In the genomic region with DNA sequence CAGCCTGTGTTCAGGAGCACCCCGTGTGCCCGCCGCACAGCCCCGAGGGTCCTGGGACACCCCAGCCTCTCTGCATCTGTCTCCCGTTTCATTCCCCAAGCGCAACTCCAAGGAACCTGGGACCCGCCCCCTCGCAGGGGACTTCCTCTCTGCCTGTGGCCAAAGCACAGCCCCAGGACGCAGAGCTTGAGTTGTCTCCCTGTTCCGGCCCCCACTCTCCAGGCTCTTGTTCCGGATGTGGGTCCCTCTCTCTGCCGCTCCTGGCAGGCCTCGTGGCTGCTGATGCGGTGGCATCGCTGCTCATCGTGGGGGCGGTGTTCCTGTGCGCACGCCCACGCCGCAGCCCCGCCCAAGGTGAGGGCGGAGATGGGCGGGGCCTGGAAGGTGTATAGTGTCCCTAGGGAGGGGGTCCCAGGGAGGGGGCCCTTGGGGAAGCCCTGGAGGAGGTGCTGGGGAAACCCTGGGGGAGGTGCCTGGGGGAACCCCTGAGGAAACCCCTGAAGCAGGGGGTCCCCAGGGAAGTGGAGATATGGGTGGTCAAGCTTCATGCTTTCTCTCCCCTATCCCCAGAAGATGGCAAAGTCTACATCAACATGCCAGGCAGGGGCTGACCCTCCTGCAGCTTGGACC, we compare ENCODE assay signal across 8 cellular contexts. TPM values are rescaled to one million over a fixed set of nuclear protein-coding genes. Genes with fewer than 3 reads are reported as not detected.
DNase-seq lines count a peak whose midpoint lies in the region; ATAC-seq and TF ChIP-seq lines count a peak whose summit lies in the region.

No MANE protein-coding gene starts in this region.

- H3K27ac ChIP-seq in left lung: peak overlapping the region; percentile 78 to 96

- TF ChIP-seq CTCF in GM06990 (IDR thresholded peaks at IDR 0.05; ENCODE audit: insufficient read depth, low read length, poor library complexity, severe bottlenecking) (no peak), choroid plexus epithelial cell (conservative IDR thresholded peaks at IDR 0.05; ENCODE audit: low read depth, low read length) (no peak), left lung (IDR thresholded peaks at IDR 0.05) (no peak)

- intact Hi-C loops in left lung (cut with DNase I): no loop called here

- ATAC-seq in HG02610 (IDR thresholded peaks at IDR 0.05; ENCODE audit: unreplicated experiment) (peak; percentile 44), left lung (peak; percentile 19), GM21360 (IDR thresholded peaks at IDR 0.05; ENCODE audit: unreplicated experiment) (no peak)

- H3K4me3 ChIP-seq in GM06990 (replicated peaks; ENCODE audit: low read depth, low read length) (peak overlapping the region; percentile 58), choroid plexus epithelial cell (ENCODE audit: low read depth, low read length) (peak overlapping the region; percentile 48), left lung (peak overlapping the region; percentile 5 to 80)

- H3K9me3 ChIP-seq in left lung: no peaks in the 10 kb centered on the region

- peak; percentile 90 for DNase-seq in GM06990 (ENCODE audit: extremely low read depth, insufficient read length)
- peak; percentile 86 for DNase-seq in NCI-H2227 treated with DMSO at 0.1 percent for 48 hours (lab: John Stamatoyannopoulos, UW)
- peak; percentile 88 for DNase-seq in activated CD4-positive, alpha-beta T cell treated with anti-CD3 and anti-CD28 coated beads for 48 hours
- DNase-seq in choroid plexus epithelial cell (ENCODE audit: low read depth): peak; percentile 62
- DNase-seq in left lung: peak; percentile 92 to 95
- DNase-seq in stimulated activated CD4-positive, alpha-beta T cell treated with anti-CD3 and anti-CD28 coated beads, Interleukin-4, amount 100 ng/mL, for 48 hours (ENCODE audit: low read depth in 2 of 2): peak; percentile 75 to 80

- H3K36me3 ChIP-seq in GM06990 (ENCODE audit: control insufficient read depth, insufficient read depth, low read length) (no peaks in the 10 kb centered on the region), left lung (peaks cover 0 to 11% of the 10 kb centered on the region in 2 donors)

- H3K27me3 ChIP-seq in GM06990 (replicated peaks; ENCODE audit: control insufficient read depth, insufficient read depth, low read length) (no peaks in the 10 kb centered on the region), left lung (no peaks in the 10 kb centered on the region)

- H3K4me1 ChIP-seq in left lung: peaks cover 5 to 63% of the 10 kb centered on the region in 2 donors

RNA-seq across cellular contexts. Expression of gene HCST, which starts 1.3 kb away (rescaled TPM):
- total RNA-seq in left lung: 10 to 100 TPM; 24.7 to 26.0 TPM

RNA-seq across cellular contexts. Expression of gene NFKBID, which starts 3.3 kb away (rescaled TPM):
- total RNA-seq in left lung: 10 to 100 TPM; 11.8 to 19.1 TPM

RNA-seq across cellular contexts. Expression of gene TYROBP, which starts 4.4 kb away (rescaled TPM):
- 100 to 1,000 TPM; 205 to 407 TPM for total RNA-seq in left lung

RNA-seq across cellular contexts. Expression of gene LRFN3, which starts 32.5 kb away (rescaled TPM):
- total RNA-seq in left lung: 10 to 100 TPM; 12.2 to 14.8 TPM

RNA-seq across cellular contexts. Expression of gene APLP1, which starts 35.3 kb away (rescaled TPM):
- total RNA-seq in left lung: 1 to 10 TPM; 3.0 to 8.6 TPM
